14 cellular contexts compared by ENCODE assay signal in the genomic region with DNA sequence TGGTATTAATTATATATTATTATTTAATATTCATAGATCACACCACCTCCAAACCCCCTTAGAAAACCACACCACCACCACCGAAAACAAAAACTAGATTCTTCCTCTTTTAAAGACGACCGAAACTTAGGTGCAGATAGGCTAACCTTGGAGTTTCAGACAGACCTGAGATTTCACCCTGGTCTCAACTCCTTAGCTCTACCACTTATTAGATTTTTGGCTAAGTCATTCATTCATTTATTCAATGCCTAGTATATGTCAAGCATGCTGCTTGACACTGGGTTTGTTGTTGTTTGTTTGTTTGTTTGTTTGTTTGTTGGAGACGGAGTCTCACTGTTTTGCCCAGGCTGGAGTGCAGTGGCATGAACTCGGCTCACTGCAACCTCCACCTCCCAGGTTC. TPM values are rescaled to one million over a fixed set of nuclear protein-coding genes. Genes with fewer than 3 reads are reported as not detected.
A peak's percentile ranks its signal among the peaks of the same experiment; 100 is the strongest.
DNase-seq lines count a peak whose midpoint lies in the region; ATAC-seq and TF ChIP-seq lines count a peak whose summit lies in the region.
"Had no signal": no experiment of that assay in that cellular context is flagged by ENCODE, and none has a peak within 500 bp of the region (broad histone marks: within the 10 kb centered on the region; RNA-seq: fewer than 3 reads in every experiment).

No MANE protein-coding gene starts in this region.

- TF ChIP-seq CTCF in GM10248 (IDR thresholded peaks at IDR 0.05; ENCODE audit: control extremely low read depth, extremely low read depth, low read depth, missing control alignments) (no peak), endodermal cell (conservative IDR thresholded peaks at IDR 0.05) (no peak)

- no peaks in the 10 kb centered on the region for H3K36me3 ChIP-seq in endodermal cell (ENCODE audit: control insufficient read depth, insufficient read depth, low read length)

- DNase-seq in GM10248 (ENCODE audit: extremely low spot score) (peak; percentile 36), endodermal cell (no peak), COLO829 (ENCODE audit: low spot score) (no peak), NCI-H187 treated with DMSO at 0.1 percent for 48 hours (lab: John Stamatoyannopoulos, UW) (no peak)
- no peak for DNase-seq in stimulated activated CD4-positive, alpha-beta T cell treated with anti-CD3 and anti-CD28 coated beads, Interleukin-12 subunit alpha, Interleukin-12 subunit beta, amount 100 ng/mL, for 4 hours
- DNase-seq: activated T-cell treated with anti-CD3 and anti-CD28 coated beads, Interleukin-2, amount 50 U/mL, for 4 hours; H9; MV-4-11; natural killer cell; stimulated activated naive CD4-positive, alpha-beta T cell had no signal

- ATAC-seq in GM19351 (IDR thresholded peaks at IDR 0.05; ENCODE audit: unreplicated experiment) (peak; percentile 88), HG02759 (IDR thresholded peaks at IDR 0.05; ENCODE audit: unreplicated experiment) (peak; percentile 85), HG03442 (IDR thresholded peaks at IDR 0.05; ENCODE audit: unreplicated experiment) (peak; percentile 89)
- ATAC-seq: activated T-cell treated with anti-CD3 and anti-CD28 coated beads, Interleukin-2, amount 50 U/mL, for 4 hours; natural killer cell had no signal

- H3K9me3 ChIP-seq in endodermal cell (ENCODE audit: control insufficient read depth, low read length) = no peaks in the 10 kb centered on the region

- no peaks in the 10 kb centered on the region for H3K36me3 Mint-ChIP-seq in endodermal cell (ENCODE audit: low read depth)
- H3K36me3 Mint-ChIP-seq: natural killer cell had no signal

- H3K4me3 Mint-ChIP-seq in endodermal cell = no peak overlapping the region
- H3K4me3 Mint-ChIP-seq: activated T-cell treated with anti-CD3 and anti-CD28 coated beads, Interleukin-2, amount 50 U/mL, for 4 hours; H9; natural killer cell had no signal

- CTCF ChIA-PET in GM10248 (lab: Yijun Ruan, JAX) = interaction anchor here (0.8 to 2.0 kb wide), 9 partner anchors 8 to 154 kb away, joined by 3 to 5 read pairs (median 3); no protein-coding TSS in a partner anchor

- WGBS in endodermal cell (ENCODE audit: insufficient coverage in 1 of 2, insufficient read length in 1 of 2), 2 experiments = 98 to 100% methylated on average over 1 to 5 of the region's 5 CpGs

- H3K27me3 Mint-ChIP-seq in endodermal cell (ENCODE audit: insufficient read depth) = no peaks in the 10 kb centered on the region

- POLR2A ChIA-PET in GM10248 (lab: Yijun Ruan, JAX) = no interaction called here

- H3K9ac ChIP-seq in endodermal cell (ENCODE audit: extremely low read depth, low read length, poor library complexity, severe bottlenecking) = no peak overlapping the region

- H3K27ac Mint-ChIP-seq in endodermal cell = no peak overlapping the region
- H3K27ac Mint-ChIP-seq: natural killer cell had no signal

- no peak overlapping the region for H3K27ac ChIP-seq in endodermal cell (ENCODE audit: low read depth, low read length)

- H3K4me3 ChIP-seq in endodermal cell (ENCODE audit: low read length) = no peak overlapping the region
- H3K4me3 ChIP-seq: smooth muscle cell had no signal

- H3K4me1 ChIP-seq in endodermal cell (ENCODE audit: control insufficient read depth, insufficient read depth, low read length) = no peaks in the 10 kb centered on the region

- H3K9me3 Mint-ChIP-seq in endodermal cell = no peaks in the 10 kb centered on the region
- H3K9me3 Mint-ChIP-seq: activated T-cell treated with anti-CD3 and anti-CD28 coated beads, Interleukin-2, amount 50 U/mL, for 4 hours; H9; natural killer cell had no signal

- peaks cover 7% of the 10 kb centered on the region for H3K4me1 Mint-ChIP-seq in endodermal cell
- H3K4me1 Mint-ChIP-seq: natural killer cell had no signal

- H3K27me3 ChIP-seq in endodermal cell (ENCODE audit: control insufficient read depth, insufficient read depth, low read length, poor library complexity, severe bottlenecking) = no peaks in the 10 kb centered on the region

RNA-seq across cellular contexts. Expression of gene BMP2K, which starts 9.5 kb away (rescaled TPM):
- total RNA-seq in endodermal cell = 10 to 100 TPM; 39.4 to 49.1 TPM
- polyA plus RNA-seq in endodermal cell (2013, experiment 1 of 2) = 22.3 TPM
- 19.3 TPM for polyA plus RNA-seq in endodermal cell (2013, experiment 2 of 2)
